ENCODE assay signal across 8 cellular contexts in the genomic region with DNA sequence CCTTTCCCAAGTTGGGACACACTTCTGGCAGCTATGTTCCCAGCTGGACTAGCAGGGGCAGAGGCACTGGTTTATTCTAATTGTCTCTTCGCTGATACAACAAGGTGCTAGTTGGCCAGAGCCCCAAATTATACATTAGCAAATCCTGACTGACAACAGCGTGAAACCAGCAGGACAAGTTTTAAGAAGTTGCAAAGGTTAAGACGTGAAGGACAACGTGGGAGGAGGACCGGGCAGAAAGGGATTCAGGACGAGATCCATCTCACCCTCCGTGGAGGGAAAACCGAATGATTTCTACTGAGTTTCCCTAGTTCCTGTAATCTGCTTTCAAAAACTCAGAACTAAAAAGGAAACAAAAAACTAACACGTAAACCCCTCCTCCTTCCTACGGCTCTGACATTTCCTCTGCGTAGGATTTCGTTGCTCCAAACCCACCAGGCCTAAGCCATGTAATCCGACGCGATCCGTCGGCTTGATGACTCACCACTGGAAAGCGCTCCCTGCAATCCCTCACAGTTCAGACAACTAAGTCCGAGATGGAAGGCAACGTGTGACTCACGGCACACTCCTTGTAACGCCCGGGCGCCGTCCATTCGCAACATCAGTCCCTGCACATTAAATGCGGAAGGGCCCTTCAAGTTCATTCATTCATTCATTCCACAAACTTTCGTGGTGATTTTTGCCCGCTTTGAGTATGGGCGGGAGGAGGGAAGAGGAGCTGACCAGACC. TPM values are rescaled to one million over a fixed set of nuclear protein-coding genes. Genes with fewer than 3 reads are reported as not detected.
DNase-seq lines count a peak whose midpoint lies in the region; ATAC-seq and TF ChIP-seq lines count a peak whose summit lies in the region.

No MANE protein-coding gene starts in this region.

- H3K4me3 Mint-ChIP-seq in activated T-helper 17 cell treated with anti-CD3 and anti-CD28 coated beads, Interleukin-2, amount 50 U/mL, for 72 hours = peak overlapping the region; percentile 82
- peak overlapping the region; percentile 95 to 100 (median 99) for H3K4me3 Mint-ChIP-seq in naive B cell
- peak overlapping the region; percentile 82 for H3K4me3 Mint-ChIP-seq in stimulated activated effector memory CD8-positive, alpha-beta T cell treated with anti-CD3 and anti-CD28 coated beads, Interleukin-12 subunit alpha, Interleukin-12 subunit beta, amount 100 ng/mL, for 72 hours

- peak; percentile 49; the same call in 1 of the 2 replicates for TF ChIP-seq EP300 in Ishikawa (IDR thresholded peaks at IDR 0.05; ENCODE audit: borderline replicate concordance)

- no peak for TF ChIP-seq CTCF in fibroblast of mammary gland (conservative IDR thresholded peaks at IDR 0.05; ENCODE audit: control insufficient read depth, insufficient read depth, low read depth, low read length)

- H3K36me3 Mint-ChIP-seq in activated T-helper 17 cell treated with anti-CD3 and anti-CD28 coated beads, Interleukin-2, amount 50 U/mL, for 72 hours (ENCODE audit: low read depth) = peaks cover 5% of the 10 kb centered on the region
- H3K36me3 Mint-ChIP-seq in naive B cell = no peaks in the 10 kb centered on the region
- H3K36me3 Mint-ChIP-seq in stimulated activated effector memory CD8-positive, alpha-beta T cell treated with anti-CD3 and anti-CD28 coated beads, Interleukin-12 subunit alpha, Interleukin-12 subunit beta, amount 100 ng/mL, for 72 hours = peaks cover 6% of the 10 kb centered on the region

- peak overlapping the region; percentile 87 for H3K27ac Mint-ChIP-seq in activated T-helper 17 cell treated with anti-CD3 and anti-CD28 coated beads, Interleukin-2, amount 50 U/mL, for 72 hours
- H3K27ac Mint-ChIP-seq in naive B cell = peak overlapping the region; percentile 89 to 99 (median 97)
- peak overlapping the region; percentile 96 for H3K27ac Mint-ChIP-seq in stimulated activated effector memory CD8-positive, alpha-beta T cell treated with anti-CD3 and anti-CD28 coated beads, Interleukin-12 subunit alpha, Interleukin-12 subunit beta, amount 100 ng/mL, for 72 hours

- ATAC-seq in GM21529 (IDR thresholded peaks at IDR 0.05; ENCODE audit: unreplicated experiment) = peak; percentile 73
- ATAC-seq in activated T-helper 17 cell treated with anti-CD3 and anti-CD28 coated beads, Interleukin-2, amount 50 U/mL, for 72 hours (replicated peaks) = peak; percentile 96
- peak; percentile 75 to 76 for ATAC-seq in naive B cell (ENCODE audit: low read depth in 2 of 2)
- ATAC-seq in stimulated activated effector memory CD8-positive, alpha-beta T cell treated with anti-CD3 and anti-CD28 coated beads, Interleukin-12 subunit alpha, Interleukin-12 subunit beta, amount 100 ng/mL, for 72 hours = peak; percentile 91

- 0 out of 2 replicates have a peak, but pooled peaks have one; percentile 5 for TF ChIP-seq RAD21 in Ishikawa (IDR thresholded peaks at IDR 0.05; ENCODE audit: low read depth)

- DNase-seq in DMS 273 treated with DMSO at 0.1 percent for 48 hours (lab: John Stamatoyannopoulos, UW) (peak; percentile 33), RPMI7951 (ENCODE audit: low read depth) (peak; percentile 99), fibroblast of mammary gland (ENCODE audit: low read depth) (peak; percentile 99), naive B cell (peak; percentile 57)
- peak; percentile 46 to 85 for DNase-seq in stimulated activated effector memory CD8-positive, alpha-beta T cell treated with anti-CD3 and anti-CD28 coated beads, Interleukin-12 subunit alpha, Interleukin-12 subunit beta, amount 100 ng/mL, for 72 hours (ENCODE audit: low spot score in 2 of 2)

- no peaks in the 10 kb centered on the region for H3K27me3 Mint-ChIP-seq in activated T-helper 17 cell treated with anti-CD3 and anti-CD28 coated beads, Interleukin-2, amount 50 U/mL, for 72 hours
- no peaks in the 10 kb centered on the region for H3K27me3 Mint-ChIP-seq in naive B cell

- peaks cover 11% of the 10 kb centered on the region for H3K4me1 Mint-ChIP-seq in activated T-helper 17 cell treated with anti-CD3 and anti-CD28 coated beads, Interleukin-2, amount 50 U/mL, for 72 hours
- H3K4me1 Mint-ChIP-seq in naive B cell = peaks cover 13 to 21% (median 14%) of the 10 kb centered on the region in 3 donors
- peaks cover 31% of the 10 kb centered on the region for H3K4me1 Mint-ChIP-seq in stimulated activated effector memory CD8-positive, alpha-beta T cell treated with anti-CD3 and anti-CD28 coated beads, Interleukin-12 subunit alpha, Interleukin-12 subunit beta, amount 100 ng/mL, for 72 hours

- H3K4me3 ChIP-seq in fibroblast of mammary gland (ENCODE audit: control insufficient read depth, low read depth, low read length) = peak overlapping the region; percentile 66

- H3K9me3 Mint-ChIP-seq in activated T-helper 17 cell treated with anti-CD3 and anti-CD28 coated beads, Interleukin-2, amount 50 U/mL, for 72 hours = no peaks in the 10 kb centered on the region
- no peaks in the 10 kb centered on the region for H3K9me3 Mint-ChIP-seq in naive B cell
- H3K9me3 Mint-ChIP-seq in stimulated activated effector memory CD8-positive, alpha-beta T cell treated with anti-CD3 and anti-CD28 coated beads, Interleukin-12 subunit alpha, Interleukin-12 subunit beta, amount 100 ng/mL, for 72 hours = no peaks in the 10 kb centered on the region

TF ChIP-seq in Ishikawa, 13 proteins besides CTCF, POLR2A, EP300 and RAD21:
- TF ChIP-seq, protein P1, sequence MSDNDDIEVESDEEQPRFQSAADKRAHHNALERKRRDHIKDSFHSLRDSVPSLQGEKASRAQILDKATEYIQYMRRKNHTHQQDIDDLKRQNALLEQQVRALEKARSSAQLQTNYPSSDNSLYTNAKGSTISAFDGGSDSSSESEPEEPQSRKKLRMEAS (IDR thresholded peaks at IDR 0.05) = peak; percentile 85
- peak; percentile 16; the same call in 1 of the 2 replicates for TF ChIP-seq EGR1 (IDR thresholded peaks at IDR 0.05)
- no peak for TF ChIP-seq FOXM1 (IDR thresholded peaks at IDR 0.05; ENCODE audit: borderline replicate concordance, low read depth)
- TF ChIP-seq TCF12 (IDR thresholded peaks at IDR 0.05; ENCODE audit: low read depth) = 0 out of 2 replicates have a peak, but pooled peaks have one; percentile 14
- TF ChIP-seq, protein P2, sequence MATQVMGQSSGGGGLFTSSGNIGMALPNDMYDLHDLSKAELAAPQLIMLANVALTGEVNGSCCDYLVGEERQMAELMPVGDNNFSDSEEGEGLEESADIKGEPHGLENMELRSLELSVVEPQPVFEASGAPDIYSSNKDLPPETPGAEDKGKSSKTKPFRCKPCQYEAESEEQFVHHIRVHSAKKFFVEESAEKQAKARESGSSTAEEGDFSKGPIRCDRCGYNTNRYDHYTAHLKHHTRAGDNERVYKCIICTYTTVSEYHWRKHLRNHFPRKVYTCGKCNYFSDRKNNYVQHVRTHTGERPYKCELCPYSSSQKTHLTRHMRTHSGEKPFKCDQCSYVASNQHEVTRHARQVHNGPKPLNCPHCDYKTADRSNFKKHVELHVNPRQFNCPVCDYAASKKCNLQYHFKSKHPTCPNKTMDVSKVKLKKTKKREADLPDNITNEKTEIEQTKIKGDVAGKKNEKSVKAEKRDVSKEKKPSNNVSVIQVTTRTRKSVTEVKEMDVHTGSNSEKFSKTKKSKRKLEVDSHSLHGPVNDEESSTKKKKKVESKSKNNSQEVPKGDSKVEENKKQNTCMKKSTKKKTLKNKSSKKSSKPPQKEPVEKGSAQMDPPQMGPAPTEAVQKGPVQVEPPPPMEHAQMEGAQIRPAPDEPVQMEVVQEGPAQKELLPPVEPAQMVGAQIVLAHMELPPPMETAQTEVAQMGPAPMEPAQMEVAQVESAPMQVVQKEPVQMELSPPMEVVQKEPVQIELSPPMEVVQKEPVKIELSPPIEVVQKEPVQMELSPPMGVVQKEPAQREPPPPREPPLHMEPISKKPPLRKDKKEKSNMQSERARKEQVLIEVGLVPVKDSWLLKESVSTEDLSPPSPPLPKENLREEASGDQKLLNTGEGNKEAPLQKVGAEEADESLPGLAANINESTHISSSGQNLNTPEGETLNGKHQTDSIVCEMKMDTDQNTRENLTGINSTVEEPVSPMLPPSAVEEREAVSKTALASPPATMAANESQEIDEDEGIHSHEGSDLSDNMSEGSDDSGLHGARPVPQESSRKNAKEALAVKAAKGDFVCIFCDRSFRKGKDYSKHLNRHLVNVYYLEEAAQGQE (IDR thresholded peaks at IDR 0.05; ENCODE audit: low read depth) = no peak
- TF ChIP-seq ZBTB7A (IDR thresholded peaks at IDR 0.05; ENCODE audit: low read depth) = no peak; the same call in 1 of the 2 replicates
- TF ChIP-seq, protein P3, sequence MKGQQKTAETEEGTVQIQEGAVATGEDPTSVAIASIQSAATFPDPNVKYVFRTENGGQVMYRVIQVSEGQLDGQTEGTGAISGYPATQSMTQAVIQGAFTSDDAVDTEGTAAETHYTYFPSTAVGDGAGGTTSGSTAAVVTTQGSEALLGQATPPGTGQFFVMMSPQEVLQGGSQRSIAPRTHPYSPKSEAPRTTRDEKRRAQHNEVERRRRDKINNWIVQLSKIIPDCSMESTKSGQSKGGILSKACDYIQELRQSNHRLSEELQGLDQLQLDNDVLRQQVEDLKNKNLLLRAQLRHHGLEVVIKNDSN (IDR thresholded peaks at IDR 0.05) = peak; percentile 34
- TF ChIP-seq TEAD4 (IDR thresholded peaks at IDR 0.05) = peak; percentile 49; the same call in 1 of the 2 replicates
- TF ChIP-seq TAF1 (IDR thresholded peaks at IDR 0.05; ENCODE audit: low read depth) = peak; percentile 62
- 0 out of 2 replicates have a peak, but pooled peaks have one; percentile 30 for TF ChIP-seq YY1 (IDR thresholded peaks at IDR 0.05; ENCODE audit: low read depth)
- peak; percentile 53 for TF ChIP-seq NFIC (IDR thresholded peaks at IDR 0.05)
- no peak; the same call in 1 of the 2 replicates for TF ChIP-seq CEBPB (IDR thresholded peaks at IDR 0.05)
- TF ChIP-seq CREB1 (IDR thresholded peaks at IDR 0.05; ENCODE audit: low read depth) = peak; percentile 69; the same call in 1 of the 2 replicates
TF ChIP-seq in Ishikawa: peak in this region for 9.

RNA-seq across cellular contexts. Expression of a gene that starts 0.7 kb away (rescaled TPM):
- total RNA-seq in RPMI7951 (2014; rRNA removed; shearing (Covaris generic)) = 70.1 and 71.5 TPM in 2 replicates
- total RNA-seq in activated T-helper 17 cell treated with anti-CD3 and anti-CD28 coated beads, Interleukin-2, amount 50 U/mL, for 72 hours = 1 to 10 TPM; 9.6 to 9.7 TPM
- 1 to 10 TPM; 1.5 to 5.1 (median 3.7) TPM for polyA plus RNA-seq in naive B cell (ENCODE audit: low read depth in 6 of 6)

RNA-seq across cellular contexts. Expression of a gene that starts 30.2 kb away (rescaled TPM):
- 0.10 and 0.24 TPM in 2 replicates for total RNA-seq in RPMI7951 (2014; rRNA removed; shearing (Covaris generic))
- total RNA-seq in activated T-helper 17 cell treated with anti-CD3 and anti-CD28 coated beads, Interleukin-2, amount 50 U/mL, for 72 hours = under 1 TPM; 0.78 to 0.95 TPM
- 1 to 10 TPM in 4 of 6 donors, under 1 TPM in 1, not detected in 1; 0.48 to 2.4 (median 1.8) TPM for polyA plus RNA-seq in naive B cell (ENCODE audit: low read depth in 6 of 6)

Comparison
In these comparisons a context has a peak if more than half of its experiments do, and no peak if none do; other contexts are left out.
1. Peak in every context shown above with its lines: DNase-seq, ATAC-seq and H3K4me3 ChIP-seq.
2. DNase-seq: peak in every context shown above with its lines; median percentile 99 in RPMI7951; 99 in fibroblast of mammary gland; 66 in stimulated activated effector memory CD8-positive, alpha-beta T cell treated with anti-CD3 and anti-CD28 coated beads, Interleukin-12 subunit alpha, Interleukin-12 subunit beta, amount 100 ng/mL, for 72 hours; 57 in naive B cell; 33 in DMS 273 treated with DMSO at 0.1 percent for 48 hours.